10 cellular contexts compared by ENCODE assay signal in genomic region chr2:108629417-108629816, GRCh38.
DNase-seq lines count a peak whose midpoint lies in the region; ATAC-seq, FAIRE-seq and TF ChIP-seq lines count a peak whose summit lies in the region.
"Had no signal": no experiment of that assay in that cellular context is flagged by ENCODE, and none has a peak within 500 bp of the region (broad histone marks: within the 10 kb centered on the region; RNA-seq: fewer than 3 reads in every experiment).

No MANE protein-coding gene starts in this region.

- H3K4me3 ChIP-seq in effector memory CD4-positive, alpha-beta T cell (ENCODE audit: insufficient read depth, low read depth, low read length, poor library complexity, severe bottlenecking), result no peak overlapping the region
- H3K4me3 ChIP-seq in foreskin fibroblast (ENCODE audit: low read depth in 1 of 2, low read length in 2 of 2), result no peak overlapping the region
- H3K4me3 ChIP-seq: suprapubic skin had no signal

- peaks cover 29% of the 10 kb centered on the region for H3K4me1 ChIP-seq in effector memory CD4-positive, alpha-beta T cell (ENCODE audit: control insufficient read depth, insufficient read depth, low read length, poor library complexity, severe bottlenecking)

- no peaks in the 10 kb centered on the region for H3K36me3 ChIP-seq in effector memory CD4-positive, alpha-beta T cell (ENCODE audit: control insufficient read depth, insufficient read depth, low read length)
- H3K36me3 ChIP-seq: suprapubic skin had no signal

- no peak for DNase-seq in effector memory CD4-positive, alpha-beta T cell
- no peak for DNase-seq in NCI-H524 treated with DMSO at 0.1 percent for 48 hours (lab: John Stamatoyannopoulos, UW)
- DNase-seq in foreskin fibroblast, result no peak
- DNase-seq in D721Med (ENCODE audit: insufficient read length, low spot score), result no peak
- DNase-seq in SHP77 (lab: John Stamatoyannopoulos, UW), result no peak

- ATAC-seq in GM18502 (IDR thresholded peaks at IDR 0.05; ENCODE audit: poor library complexity, unreplicated experiment) (peak; percentile 73), GM21360 (IDR thresholded peaks at IDR 0.05; ENCODE audit: unreplicated experiment) (peak; percentile 77), HG03175 (IDR thresholded peaks at IDR 0.05; ENCODE audit: unreplicated experiment) (peak; percentile 78)

- FAIRE-seq in D721Med (lab: Jason Lieb, UNC), result no peak
- FAIRE-seq: HTR-8/SVneo had no signal

- no peaks in the 10 kb centered on the region for H3K9me3 ChIP-seq in effector memory CD4-positive, alpha-beta T cell (ENCODE audit: control insufficient read depth, low read length)
- H3K9me3 ChIP-seq: suprapubic skin had no signal

- H3K27me3 ChIP-seq in effector memory CD4-positive, alpha-beta T cell (replicated peaks; ENCODE audit: control insufficient read depth, insufficient read depth, low read length, poor library complexity, severe bottlenecking), result no peaks in the 10 kb centered on the region
- H3K27me3 ChIP-seq: suprapubic skin had no signal

- no peak for TF ChIP-seq CTCF in foreskin fibroblast (IDR thresholded peaks at IDR 0.05; ENCODE audit: low read depth, low read length)
- no peak for TF ChIP-seq CTCF in D721Med (IDR thresholded peaks at IDR 0.05; ENCODE audit: insufficient read depth, missing control alignments)

- H3K27ac ChIP-seq in effector memory CD4-positive, alpha-beta T cell (ENCODE audit: insufficient read depth, low read length, poor library complexity, severe bottlenecking), result peak overlapping the region; percentile 50
- H3K27ac ChIP-seq: suprapubic skin had no signal
